In genomic region chr11:66119348-66120133, GRCh38 we compare ENCODE assay signal across 9 cellular contexts. TPM values are rescaled to one million over a fixed set of nuclear protein-coding genes. Genes with fewer than 3 reads are reported as not detected.
DNase-seq lines count a peak whose midpoint lies in the region; ATAC-seq and TF ChIP-seq lines count a peak whose summit lies in the region.
"Had no signal": no experiment of that assay in that cellular context is flagged by ENCODE, and none has a peak within 500 bp of the region (broad histone marks: within the 10 kb centered on the region; RNA-seq: fewer than 3 reads in every experiment).

No MANE protein-coding gene starts in this region.

- H3K4me3 Mint-ChIP-seq in progenitor cell of endocrine pancreas (ENCODE audit: low read depth): no peak overlapping the region

- CTCF ChIA-PET in SK-N-SH (lab: Yijun Ruan, JAX): interaction anchor here (0.8 to 3.3 kb wide), 9 partner anchors 9 to 102 kb away, joined by 3 to 22 read pairs (median 3); no protein-coding TSS in a partner anchor

- peak overlapping the region; percentile 64 for H3K9ac ChIP-seq in SK-N-SH

- H3K4me1 Mint-ChIP-seq in progenitor cell of endocrine pancreas (ENCODE audit: low read depth): peaks cover 36% of the 10 kb centered on the region

- WGBS in SK-N-SH (ENCODE audit: low lambda C conversion rate): under 1% methylated on average over 5 of the region's 5 CpGs

- no peaks in the 10 kb centered on the region for H4K20me1 ChIP-seq in SK-N-SH (ENCODE audit: insufficient read depth)

- H3K9me2 ChIP-seq in SK-N-SH: no peaks in the 10 kb centered on the region

- DNase-seq in GM04504 (ENCODE audit: low read depth): peak; percentile 33
- peak; percentile 61 for DNase-seq in SK-N-SH
- DNase-seq in foreskin keratinocyte: peak; percentile 90 to 95
- DNase-seq in progenitor cell of endocrine pancreas (ENCODE audit: low spot score, unreplicated experiment): no peak
- DNase-seq in NOMO-1 treated with DMSO at 0.1 percent for 48 hours (lab: John Stamatoyannopoulos, UW; ENCODE audit: unreplicated experiment): no peak
- no peak for DNase-seq in RPMI8226
- DNase-seq: NCI-H524 had no signal

- no peaks in the 10 kb centered on the region for H3K27me3 Mint-ChIP-seq in progenitor cell of endocrine pancreas

- TF ChIP-seq EP300 in SK-N-SH (IDR thresholded peaks at IDR 0.05; ENCODE audit: borderline replicate concordance in 1 of 2, low read depth in 1 of 2, low read length in 1 of 2): peak; percentile 78 to 86

- no peak overlapping the region for H2AFZ ChIP-seq in SK-N-SH (ENCODE audit: low read depth)

- H3K9me3 Mint-ChIP-seq in progenitor cell of endocrine pancreas (ENCODE audit: low read depth): no peaks in the 10 kb centered on the region

- H3K4me1 ChIP-seq in SK-N-SH (ENCODE audit: control insufficient read depth in 1 of 2, insufficient read depth in 2 of 2, low read depth in 1 of 2, low read length in 1 of 2): peaks cover 49 to 66% of the 10 kb centered on the region in 2 experiments
- peaks cover 20% of the 10 kb centered on the region for H3K4me1 ChIP-seq in foreskin keratinocyte

- H3K27me3 ChIP-seq in SK-N-SH (ENCODE audit: insufficient read depth) (no peaks in the 10 kb centered on the region), foreskin keratinocyte (no peaks in the 10 kb centered on the region)

- H3K36me3 Mint-ChIP-seq in progenitor cell of endocrine pancreas (ENCODE audit: insufficient read depth): peaks cover 2% of the 10 kb centered on the region

- peak overlapping the region; percentile 79 for H3K27ac Mint-ChIP-seq in progenitor cell of endocrine pancreas

- ATAC-seq in foreskin keratinocyte (peak; percentile 82), GM18511 (IDR thresholded peaks at IDR 0.05; ENCODE audit: unreplicated experiment) (no peak), GM21576 (IDR thresholded peaks at IDR 0.05; ENCODE audit: unreplicated experiment) (no peak)

- H3F3A ChIP-seq in SK-N-SH (replicated peaks; ENCODE audit: insufficient read depth): peaks cover 56% of the 10 kb centered on the region

- TF ChIP-seq CTCF in SK-N-SH (IDR thresholded peaks at IDR 0.05) (no peak), foreskin keratinocyte (conservative IDR thresholded peaks at IDR 0.05) (no peak), progenitor cell of endocrine pancreas (IDR thresholded peaks at IDR 0.05; ENCODE audit: unreplicated experiment) (no peak)

- H3K4me3 ChIP-seq in SK-N-SH (ENCODE audit: low read depth in 2 of 2, low read length in 1 of 2): no peak overlapping the region; a peak in 1 of 4 replicates

- TF ChIP-seq RAD21 in SK-N-SH (IDR thresholded peaks at IDR 0.05; ENCODE audit: low read length): no peak

- H3K27ac ChIP-seq in SK-N-SH (ENCODE audit: low read depth in 2 of 2, low read length in 1 of 2) (peak overlapping the region; percentile 98 to 99), foreskin keratinocyte (peak overlapping the region; percentile 69)

- peaks cover 85% of the 10 kb centered on the region for H3K79me2 ChIP-seq in SK-N-SH (ENCODE audit: insufficient read depth)

- POLR2A ChIA-PET in SK-N-SH (lab: Yijun Ruan, JAX): interaction anchor here (0.8 to 1.6 kb wide), 3 partner anchors 9 to 68 kb away, joined by 3 to 4 read pairs (median 3); partner anchors contain the start of gene SF3B2

- H3K4me2 ChIP-seq in SK-N-SH: peak overlapping the region; percentile 68

- H3K36me3 ChIP-seq in SK-N-SH (replicated peaks in 1 of 2; ENCODE audit: control insufficient read depth in 1 of 2, insufficient read depth in 2 of 2, low read length in 1 of 2): no peaks in the 10 kb centered on the region

- no peaks in the 10 kb centered on the region for H3K9me3 ChIP-seq in SK-N-SH

TF ChIP-seq in SK-N-SH, 30 proteins besides CTCF, POLR2A, EP300 and RAD21 (continues in another document):
- peak; percentile 65 for TF ChIP-seq JUND (IDR thresholded peaks at IDR 0.05)
- no peak for TF ChIP-seq FOXJ3 (CRISPR knock-in tag; IDR thresholded peaks at IDR 0.05)
- peak; percentile 95 for TF ChIP-seq TCF12 (IDR thresholded peaks at IDR 0.05)
- TF ChIP-seq NFIC (IDR thresholded peaks at IDR 0.05; ENCODE audit: borderline replicate concordance): peak; percentile 58; the same call in 1 of the 2 replicates
- TF ChIP-seq CHD2 (IDR thresholded peaks at IDR 0.05; ENCODE audit: low read length, partially characterized antibody): peak; percentile 66
- TF ChIP-seq FOSL2 (IDR thresholded peaks at IDR 0.05; ENCODE audit: borderline replicate concordance, low read depth): peak; percentile 43; the same call in 1 of the 2 replicates
- no peak for TF ChIP-seq MXI1 (IDR thresholded peaks at IDR 0.05; ENCODE audit: low read depth, low read length)
- TF ChIP-seq FOXM1 (IDR thresholded peaks at IDR 0.05; ENCODE audit: low read depth): no peak
- TF ChIP-seq, protein P1, sequence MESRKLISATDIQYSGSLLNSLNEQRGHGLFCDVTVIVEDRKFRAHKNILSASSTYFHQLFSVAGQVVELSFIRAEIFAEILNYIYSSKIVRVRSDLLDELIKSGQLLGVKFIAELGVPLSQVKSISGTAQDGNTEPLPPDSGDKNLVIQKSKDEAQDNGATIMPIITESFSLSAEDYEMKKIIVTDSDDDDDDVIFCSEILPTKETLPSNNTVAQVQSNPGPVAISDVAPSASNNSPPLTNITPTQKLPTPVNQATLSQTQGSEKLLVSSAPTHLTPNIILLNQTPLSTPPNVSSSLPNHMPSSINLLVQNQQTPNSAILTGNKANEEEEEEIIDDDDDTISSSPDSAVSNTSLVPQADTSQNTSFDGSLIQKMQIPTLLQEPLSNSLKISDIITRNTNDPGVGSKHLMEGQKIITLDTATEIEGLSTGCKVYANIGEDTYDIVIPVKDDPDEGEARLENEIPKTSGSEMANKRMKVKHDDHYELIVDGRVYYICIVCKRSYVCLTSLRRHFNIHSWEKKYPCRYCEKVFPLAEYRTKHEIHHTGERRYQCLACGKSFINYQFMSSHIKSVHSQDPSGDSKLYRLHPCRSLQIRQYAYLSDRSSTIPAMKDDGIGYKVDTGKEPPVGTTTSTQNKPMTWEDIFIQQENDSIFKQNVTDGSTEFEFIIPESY (IDR thresholded peaks at IDR 0.05; ENCODE audit: borderline replicate concordance, low read depth): peak; percentile 27; the same call in 1 of the 2 replicates
- peak; percentile 63; the same call in 1 of the 2 replicates for TF ChIP-seq RXRA (IDR thresholded peaks at IDR 0.05; ENCODE audit: borderline replicate concordance, low read depth)
- no peak for TF ChIP-seq RFX5 (IDR thresholded peaks at IDR 0.05; ENCODE audit: low read length)
- TF ChIP-seq REST (IDR thresholded peaks at IDR 0.05; ENCODE audit: low read depth, low read length): no peak
- TF ChIP-seq SIN3A (IDR thresholded peaks at IDR 0.05; ENCODE audit: borderline replicate concordance, low read depth, low read length): no peak; the same call in 1 of the 2 replicates
- peak; percentile 44; the same call in 1 of the 2 replicates for TF ChIP-seq MAX (IDR thresholded peaks at IDR 0.05; ENCODE audit: low read depth)
- no peak for TF ChIP-seq NRF1 (IDR thresholded peaks at IDR 0.05; ENCODE audit: low read depth, low read length)
- TF ChIP-seq USF2 (IDR thresholded peaks at IDR 0.05; ENCODE audit: borderline replicate concordance, low read depth, low read length): no peak
- TF ChIP-seq YY1 (IDR thresholded peaks at IDR 0.05; ENCODE audit: low read depth): no peak
- peak; percentile 74 for TF ChIP-seq POLR2AphosphoS5 (IDR thresholded peaks at IDR 0.05; ENCODE audit: low read depth, low read length)
- TF ChIP-seq GABPA (IDR thresholded peaks at IDR 0.05; ENCODE audit: low read depth): 0 out of 2 replicates have a peak, but pooled peaks have one; percentile 36
- TF ChIP-seq SMC3 (IDR thresholded peaks at IDR 0.05; ENCODE audit: low read depth, low read length): no peak

RNA-seq across cellular contexts. Expression of gene PACS1, which starts 49.5 kb away (rescaled TPM):
- polyA plus RNA-seq in SK-N-SH (2012; rRNA removed) (24.8 and 37.3 TPM in 2 replicates), foreskin keratinocyte (21.4 and 22.4 TPM in 2 replicates)
- polyA plus RNA-seq in SK-N-SH (2012; cell fraction: cytosol; rRNA removed): 22.0 and 34.4 TPM in 2 replicates
- polyA plus RNA-seq in SK-N-SH (2012; cell fraction: nucleus; rRNA removed): 63.3 and 63.4 TPM in 2 replicates
- total RNA-seq in foreskin keratinocyte (23.6 and 28.1 TPM in 2 replicates), progenitor cell of endocrine pancreas (68.3 and 72.3 TPM in 2 replicates)

Comparison
In these comparisons a context has a peak if more than half of its experiments do, and no peak if none do; other contexts are left out.
1. DNase-seq: peak in GM04504 (single experiment), SK-N-SH (single experiment) and foreskin keratinocyte (2 of 2); none in progenitor cell of endocrine pancreas (single experiment), NOMO-1 treated with DMSO at 0.1 percent for 48 hours (single experiment) and RPMI8226 (single experiment).